Comparison of ENCODE assay signal across 24 cellular contexts in the genomic region with DNA sequence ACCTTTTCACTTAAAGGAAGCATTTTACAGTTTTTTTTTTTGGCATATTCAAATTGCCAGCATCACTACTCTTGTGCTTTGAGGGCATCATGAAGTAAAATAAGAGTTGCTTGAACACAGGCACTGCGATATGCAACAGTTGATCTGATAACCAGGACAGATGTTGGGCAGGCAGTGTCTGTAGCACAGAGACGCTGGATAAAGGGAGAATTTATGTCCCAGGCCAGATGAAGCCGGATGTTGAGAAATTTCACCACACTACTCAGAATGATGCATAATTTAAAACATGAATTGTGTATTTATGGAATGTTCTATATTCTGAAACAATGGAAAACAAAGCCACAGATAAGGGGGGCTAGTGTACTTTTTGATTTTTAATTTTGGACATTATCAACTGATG.
A peak's percentile ranks its signal among the peaks of the same experiment; 100 is the strongest.
DNase-seq lines count a peak whose midpoint lies in the region; ATAC-seq and TF ChIP-seq lines count a peak whose summit lies in the region.
"Had no signal": no experiment of that assay in that cellular context is flagged by ENCODE, and none has a peak within 500 bp of the region (broad histone marks: within the 10 kb centered on the region; RNA-seq: fewer than 3 reads in every experiment).

No MANE protein-coding gene starts in this region.

- TF ChIP-seq POLR2A in gastrocnemius medialis (IDR thresholded peaks at IDR 0.05): no peak

- H3K9me3 ChIP-seq in BE2C (0 out of 2 replicates have a peak, but pooled peaks cover 2% of the 10 kb centered on the region), gastrocnemius medialis (no peaks in the 10 kb centered on the region)
- H3K9me3 ChIP-seq: left lung had no signal

- H3K4me3 ChIP-seq in BE2C (ENCODE audit: low read depth, low read length): no peak overlapping the region
- H3K4me3 ChIP-seq in foreskin fibroblast (ENCODE audit: low read depth in 1 of 2, low read length in 2 of 2): no peak overlapping the region
- H3K4me3 ChIP-seq in gastrocnemius medialis: no peak overlapping the region
- H3K4me3 ChIP-seq: cardiac muscle cell, GM23338, heart right ventricle, left lung had no signal

- ATAC-seq in gastrocnemius medialis (no peak), GM21825 (IDR thresholded peaks at IDR 0.05; ENCODE audit: unreplicated experiment) (no peak)
- ATAC-seq: activated T-cell treated with anti-CD3 and anti-CD28 coated beads, Interleukin-2, amount 50 U/mL, for 4 hours; GM23338; heart right ventricle; left lung; natural killer cell; stimulated activated effector memory CD8-positive, alpha-beta T cell treated with anti-CD3 and anti-CD28 coated beads, Interleukin-12 subunit alpha, Interleukin-12 subunit beta, amount 100 ng/mL, for 72 hours had no signal

- no peaks in the 10 kb centered on the region; the same call in none of the 2 replicates for H3K36me3 ChIP-seq in BE2C
- H3K36me3 ChIP-seq in gastrocnemius medialis: peaks cover 0 to 80% of the 10 kb centered on the region in 2 donors

- DNase-seq in BE2C (peak; percentile 9), HS-5 (ENCODE audit: low read depth) (peak; percentile 63), foreskin fibroblast (peak; percentile 65 to 84), GOT3 (lab: John Stamatoyannopoulos, UW) (no peak), iPS-NIHi7 (ENCODE audit: extremely low spot score) (no peak), gastrocnemius medialis (no peak)
- DNase-seq: activated CD4-positive, alpha-beta T cell treated with anti-CD3 and anti-CD28 coated beads for 48 hours; activated T-cell treated with anti-CD3 and anti-CD28 coated beads, Interleukin-2, amount 50 U/mL, for 4 hours; amniotic stem cell; heart right ventricle; Karpas-422; left lung; natural killer cell; NCI-H1092; NCI-H1930; NCI-H526 treated with DMSO at 0.1 percent for 48 hours; RPMI8226; stimulated activated CD4-positive, alpha-beta T cell treated with anti-CD3 and anti-CD28 coated beads, Interleukin-2, amount 100 ng/mL, for 48 hours; T-helper 2 cell had no signal

- in situ Hi-C loops in gastrocnemius medialis (cut with MboI; ENCODE audit: low sequenced_read_pairs in 4 of 4): no loop called here

- H3K27me3 ChIP-seq in BE2C: no peaks in the 10 kb centered on the region
- no peaks in the 10 kb centered on the region for H3K27me3 ChIP-seq in gastrocnemius medialis
- H3K27me3 ChIP-seq: cardiac muscle cell, heart right ventricle, left lung had no signal

- H3K27ac ChIP-seq in angular gyrus (ENCODE audit: low read depth, low read length): peak overlapping the region; percentile 11
- no peak overlapping the region for H3K27ac ChIP-seq in gastrocnemius medialis
- H3K27ac ChIP-seq: cardiac muscle cell, heart right ventricle, left lung had no signal

- TF ChIP-seq CTCF in BE2C (IDR thresholded peaks at IDR 0.05; ENCODE audit: low read depth, low read length) (no peak), foreskin fibroblast (IDR thresholded peaks at IDR 0.05; ENCODE audit: low read depth, low read length) (no peak), gastrocnemius medialis (IDR thresholded peaks at IDR 0.05 in 4 of 5, conservative IDR thresholded peaks at IDR 0.05 in 1 of 5) (no peak)

- intact Hi-C loops in gastrocnemius medialis (cut with DNase I; ENCODE audit: low total_unique reads): no loop called here

- H3K4me1 ChIP-seq in BE2C (peaks cover 3% of the 10 kb centered on the region; the same call in 1 of the 2 replicates), gastrocnemius medialis (no peaks in the 10 kb centered on the region)
- H3K4me1 ChIP-seq: heart right ventricle, left lung had no signal

Comparison
In these comparisons a context has a peak if more than half of its experiments do, and no peak if none do; other contexts are left out.
1. DNase-seq: peak in BE2C (single experiment), HS-5 (single experiment) and foreskin fibroblast (2 of 2); none in GOT3 (single experiment), iPS-NIHi7 (single experiment) and gastrocnemius medialis (0 of 2).